In genomic region chr2:73984922-73985317, GRCh38 we compare ENCODE assay signal across 8 cellular contexts. TPM values are rescaled to one million over a fixed set of nuclear protein-coding genes. Genes with fewer than 3 reads are reported as not detected.
DNase-seq lines count a peak whose midpoint lies in the region; ATAC-seq and TF ChIP-seq lines count a peak whose summit lies in the region.

No MANE protein-coding gene starts in this region.

- H3K27me3 ChIP-seq in aorta (ENCODE audit: control insufficient read depth in 1 of 2, insufficient read depth in 2 of 2, low read length in 1 of 2) = no peaks in the 10 kb centered on the region

- H3K4me1 ChIP-seq in aorta (ENCODE audit: control insufficient read depth in 1 of 2, insufficient read depth in 2 of 2, low read length in 2 of 2) = no peaks in the 10 kb centered on the region

- WGBS in aorta, 2 donors = 1% methylated on average over 60 of the region's 60 CpGs; no CpG with 5 or more reads in 1 of the 2 donors

- H3K4me1 Mint-ChIP-seq in naive thymus-derived CD8-positive, alpha-beta T cell = peaks cover 52 to 85% (median 82%) of the 10 kb centered on the region in 4 donors

- H3K27me3 Mint-ChIP-seq in naive thymus-derived CD8-positive, alpha-beta T cell = no peaks in the 10 kb centered on the region

- H3K36me3 Mint-ChIP-seq in naive thymus-derived CD8-positive, alpha-beta T cell = peaks cover 0 to 15% (median 2%) of the 10 kb centered on the region in 3 donors

- POLR2A ChIA-PET in naive thymus-derived CD8-positive, alpha-beta T cell (lab: Charles Lee) = interaction anchor here (0.9 to 4.0 kb wide), 8 partner anchors 15 to 214 kb away, joined by 3 to 23 read pairs (median 4); partner anchors contain the start of genes DGUOK and MTHFD2

- H3K4me3 ChIP-seq in AG09309 (ENCODE audit: control insufficient read depth, low read depth, low read length) = peak overlapping the region; percentile 33
- H3K4me3 ChIP-seq in WI38 (ENCODE audit: low read depth, low read length) = peak overlapping the region; percentile 53
- H3K4me3 ChIP-seq in aorta (ENCODE audit: low read length in 2 of 2) = peak overlapping the region; percentile 61 to 91

- H3K4me3 Mint-ChIP-seq in naive thymus-derived CD8-positive, alpha-beta T cell = peak overlapping the region in 2 of 10 donors; percentile 31 to 87

- no peak for DNase-seq in AG09309 (ENCODE audit: low read depth)
- DNase-seq in ecto neural progenitor cell (ENCODE audit: low spot score) = peak; percentile 83
- DNase-seq in naive thymus-derived CD8-positive, alpha-beta T cell = peak in 8 of 10 donors; percentile 53 to 83 (median 68)
- DNase-seq in aorta = peak; percentile 73 to 86
- no peak for DNase-seq in foreskin melanocyte

- H3K9me3 Mint-ChIP-seq in naive thymus-derived CD8-positive, alpha-beta T cell = no peaks in the 10 kb centered on the region

- peak; percentile 18 for ATAC-seq in GM18867 (IDR thresholded peaks at IDR 0.05; ENCODE audit: unreplicated experiment)
- ATAC-seq in HG03342 (IDR thresholded peaks at IDR 0.05; ENCODE audit: unreplicated experiment) = peak; percentile 7
- ATAC-seq in naive thymus-derived CD8-positive, alpha-beta T cell = peak; percentile 22 to 26
- no peak for ATAC-seq in aorta (ENCODE audit: low FRiP score)

- TF ChIP-seq CTCF in AG09309 (IDR thresholded peaks at IDR 0.05; ENCODE audit: control insufficient read depth, insufficient read depth, low read depth, low read length, missing control alignments) (no peak), WI38 (IDR thresholded peaks at IDR 0.05; ENCODE audit: low read depth, low read length) (no peak)

- no peak overlapping the region for H3K27ac ChIP-seq in aorta (ENCODE audit: low read depth in 1 of 2, low read length in 2 of 2)

- intact Hi-C loops in aorta (cut with DNase I) = loop anchor here in 1 of 2 donors (5.0 kb wide), 1 partner anchor 58 kb away; the partner anchor contains the start of gene DGUOK

- no peaks in the 10 kb centered on the region for H3K36me3 ChIP-seq in aorta (ENCODE audit: control insufficient read depth in 1 of 2, insufficient read depth in 2 of 2, low read length in 1 of 2)

- no peaks in the 10 kb centered on the region for H3K9me3 ChIP-seq in aorta (ENCODE audit: control insufficient read depth, low read length)

- H3K27ac Mint-ChIP-seq in naive thymus-derived CD8-positive, alpha-beta T cell = no peak overlapping the region

RNA-seq across cellular contexts. Expression of gene TET3, which starts 0.2 kb away (rescaled TPM):
- 10 to 100 TPM; 30.1 to 30.5 TPM for total RNA-seq in naive thymus-derived CD8-positive, alpha-beta T cell
- 1 to 10 TPM in 1 of 3 donors, under 1 TPM in 2; 0.46 to 1.0 (median 0.61) TPM for polyA plus RNA-seq in naive thymus-derived CD8-positive, alpha-beta T cell
- 10 to 100 TPM in 1 of 2 donors, 1 to 10 TPM in 1; 9.5 to 12.1 TPM for total RNA-seq in aorta
- polyA plus RNA-seq in aorta = 1 to 10 TPM; 1.0 to 1.9 TPM

RNA-seq across cellular contexts. Expression of gene DGUOK, which starts 58.2 kb away (rescaled TPM):
- 10 to 100 TPM; 70.3 to 72.3 TPM for total RNA-seq in naive thymus-derived CD8-positive, alpha-beta T cell
- 100 to 1,000 TPM; 207 to 219 (median 215) TPM for polyA plus RNA-seq in naive thymus-derived CD8-positive, alpha-beta T cell
- 10 to 100 TPM; 47.5 to 49.8 TPM for total RNA-seq in aorta
- polyA plus RNA-seq in aorta = 10 to 100 TPM; 85.5 to 86.7 TPM

Comparison
In these comparisons a context has a peak if more than half of its experiments do, and no peak if none do; other contexts are left out.
1. DNase-seq: peak in ecto neural progenitor cell (single experiment), naive thymus-derived CD8-positive, alpha-beta T cell (8 of 10) and aorta (2 of 2); none in AG09309 (single experiment) and foreskin melanocyte (single experiment).
2. Peak in every context shown above with its lines, with median percentiles within 50 percentile points of each other: H3K4me3 ChIP-seq.